In the genomic region with DNA sequence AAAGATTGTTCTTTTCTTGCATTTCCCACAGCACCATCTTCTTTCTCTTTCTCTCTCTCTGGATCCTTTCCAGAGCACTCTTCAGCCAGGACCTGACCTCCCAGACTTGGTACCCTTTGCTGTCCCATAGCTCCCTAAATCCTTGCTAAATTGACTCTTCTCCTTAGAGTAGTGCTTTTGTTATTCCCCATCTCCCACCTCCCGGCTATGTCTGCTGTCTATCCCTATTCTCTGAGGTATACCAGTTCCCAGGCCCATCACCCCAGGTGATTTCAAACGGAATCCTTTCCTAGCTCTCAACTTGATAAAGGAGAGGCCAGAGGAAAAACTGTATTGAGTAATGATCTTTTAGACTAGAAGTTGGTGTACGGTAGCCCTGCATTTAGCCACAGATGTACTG, we compare ENCODE assay signal across 28 cellular contexts.
"Had no signal": no experiment of that assay in that cellular context is flagged by ENCODE, and none has a peak within 500 bp of the region (broad histone marks: within the 10 kb centered on the region; RNA-seq: fewer than 3 reads in every experiment).

No MANE protein-coding gene starts in this region.

- H3K36me3 Mint-ChIP-seq: naive thymus-derived CD4-positive, alpha-beta T cell; stimulated activated effector memory CD8-positive, alpha-beta T cell treated with anti-CD3 and anti-CD28 coated beads, Interleukin-12 subunit alpha, Interleukin-12 subunit beta, amount 100 ng/mL, for 72 hours had no signal

- H3K79me2 ChIP-seq: hepatocyte had no signal

- H3K36me3 ChIP-seq: heart right ventricle, left lung, ovary, prostate gland, spleen, suprapubic skin, thoracic aorta, tibial artery, upper lobe of right lung had no signal

- H3K4me3 ChIP-seq: heart right ventricle, hepatocyte, left lung, lung, mucosa of descending colon, ovary, prostate gland, skin epidermis, spleen, suprapubic skin, thoracic aorta, tibial artery, upper lobe of right lung had no signal

- H3K9me3 ChIP-seq: heart right ventricle, left lung, mucosa of descending colon, ovary, prostate gland, spleen, suprapubic skin, thoracic aorta, tibial artery, upper lobe of right lung had no signal

- H2AFZ ChIP-seq: hepatocyte had no signal

- ATAC-seq: heart right ventricle; left colon; left lung; mucosa of descending colon; naive thymus-derived CD4-positive, alpha-beta T cell; right cardiac atrium; sciatic nerve; stimulated activated effector memory CD8-positive, alpha-beta T cell treated with anti-CD3 and anti-CD28 coated beads, Interleukin-12 subunit alpha, Interleukin-12 subunit beta, amount 100 ng/mL, for 72 hours; upper lobe of right lung had no signal

- DNase-seq: heart right ventricle; kidney glomerular epithelial cell; left colon; left lung; mesendoderm; midbrain; mucosa of descending colon; naive thymus-derived CD4-positive, alpha-beta T cell; ovary; posterior cingulate gyrus; right cardiac atrium; spleen; stimulated activated CD4-positive, alpha-beta T cell treated with anti-CD3 and anti-CD28 coated beads, Interleukin-4, amount 100 ng/mL, for 24 hours; stimulated activated naive CD4-positive, alpha-beta T cell; tibial artery; trophoblast cell; upper lobe of right lung had no signal

- H3K4me3 Mint-ChIP-seq: naive thymus-derived CD4-positive, alpha-beta T cell; nephron; neural crest cell; stimulated activated effector memory CD8-positive, alpha-beta T cell treated with anti-CD3 and anti-CD28 coated beads, Interleukin-12 subunit alpha, Interleukin-12 subunit beta, amount 100 ng/mL, for 72 hours; stimulated activated naive CD8-positive, alpha-beta T cell treated with anti-CD3 and anti-CD28 coated beads, Interleukin-15, Interleukin-2, amounts not matched to agents 100 ng/mL and 50 ng/mL, for 24 hours had no signal

- H3K27ac ChIP-seq: heart right ventricle, hepatocyte, left lung, ovary, prostate gland, skin epidermis, spleen, suprapubic skin, thoracic aorta, tibial artery, upper lobe of right lung had no signal

- H3K27me3 Mint-ChIP-seq: stimulated activated naive CD8-positive, alpha-beta T cell treated with anti-CD3 and anti-CD28 coated beads, Interleukin-15, Interleukin-2, amounts not matched to agents 100 ng/mL and 50 ng/mL, for 24 hours had no signal

- H3K4me2 ChIP-seq: hepatocyte had no signal

- H3K4me1 ChIP-seq: heart right ventricle, left lung, prostate gland, spleen, suprapubic skin, tibial artery, upper lobe of right lung had no signal

- H3K9me3 Mint-ChIP-seq: nephron; stimulated activated effector memory CD8-positive, alpha-beta T cell treated with anti-CD3 and anti-CD28 coated beads, Interleukin-12 subunit alpha, Interleukin-12 subunit beta, amount 100 ng/mL, for 72 hours had no signal

- H3K27me3 ChIP-seq: heart right ventricle, hepatocyte, left lung, ovary, spleen, suprapubic skin, tibial artery, upper lobe of right lung had no signal

- H3K4me1 Mint-ChIP-seq: stimulated activated effector memory CD8-positive, alpha-beta T cell treated with anti-CD3 and anti-CD28 coated beads, Interleukin-12 subunit alpha, Interleukin-12 subunit beta, amount 100 ng/mL, for 72 hours had no signal

- H3K27ac Mint-ChIP-seq: naive thymus-derived CD4-positive, alpha-beta T cell; nephron; stimulated activated effector memory CD8-positive, alpha-beta T cell treated with anti-CD3 and anti-CD28 coated beads, Interleukin-12 subunit alpha, Interleukin-12 subunit beta, amount 100 ng/mL, for 72 hours; stimulated activated naive CD8-positive, alpha-beta T cell treated with anti-CD3 and anti-CD28 coated beads, Interleukin-15, Interleukin-2, amounts not matched to agents 100 ng/mL and 50 ng/mL, for 24 hours had no signal
